Comparison of ENCODE assay signal across 19 cellular contexts in genomic region chr14:69270795-69271708, GRCh38. TPM values are rescaled to one million over a fixed set of nuclear protein-coding genes. Genes with fewer than 3 reads are reported as not detected.
DNase-seq lines count a peak whose midpoint lies in the region; ATAC-seq, FAIRE-seq and TF ChIP-seq lines count a peak whose summit lies in the region.
"Had no signal": no experiment of that assay in that cellular context is flagged by ENCODE, and none has a peak within 500 bp of the region (broad histone marks: within the 10 kb centered on the region; RNA-seq: fewer than 3 reads in every experiment).

No MANE protein-coding gene starts in this region.

- CTCF ChIA-PET in WTC11 (lab: Charles Lee), result interaction anchor here (1.1 to 2.2 kb wide), 2 partner anchors 10 to 17 kb away, joined by 3 to 8 read pairs; no protein-coding TSS in a partner anchor

- H3K27me3 Mint-ChIP-seq in chondrocyte (ENCODE audit: low read depth), result no peaks in the 10 kb centered on the region
- H3K27me3 Mint-ChIP-seq in WTC11 (ENCODE audit: low read depth), result no peaks in the 10 kb centered on the region

- H3K4me1 Mint-ChIP-seq in chondrocyte (ENCODE audit: low read depth), result peaks cover 16% of the 10 kb centered on the region
- no peaks in the 10 kb centered on the region for H3K4me1 Mint-ChIP-seq in WTC11
- H3K4me1 Mint-ChIP-seq: CD4-positive, alpha-beta memory T cell had no signal

- H3K27ac Mint-ChIP-seq in chondrocyte (ENCODE audit: unreplicated experiment) (peak overlapping the region; percentile 62), WTC11 (no peak overlapping the region)
- H3K27ac Mint-ChIP-seq: CD4-positive, alpha-beta memory T cell had no signal

- POLR2A ChIA-PET in WTC11 (lab: Charles Lee), result no interaction called here

- TF ChIP-seq CTCF in chondrocyte (IDR thresholded peaks at IDR 0.05) (peak; percentile 21), WTC11 (IDR thresholded peaks at IDR 0.05) (no peak)

- H3K36me3 Mint-ChIP-seq in chondrocyte (ENCODE audit: low read depth) (no peaks in the 10 kb centered on the region), WTC11 (no peaks in the 10 kb centered on the region)
- H3K36me3 Mint-ChIP-seq: CD4-positive, alpha-beta memory T cell had no signal

- peak; percentile 79 for DNase-seq in ELR (ENCODE audit: low read depth)
- DNase-seq in RCC 7860 (ENCODE audit: low spot score), result peak; percentile 5
- DNase-seq in chondrocyte (ENCODE audit: low spot score), result no peak
- peak; percentile 47 for DNase-seq in kidney tubule cell (ENCODE audit: low spot score)
- DNase-seq in NCI-H1417 treated with DMSO at 0.1 percent for 48 hours (lab: John Stamatoyannopoulos, UW), result no peak
- DNase-seq in NCI-H2107 treated with DMSO at 0.1 percent for 48 hours (lab: John Stamatoyannopoulos, UW; ENCODE audit: unreplicated experiment), result no peak
- DNase-seq in WTC11 (ENCODE audit: low spot score), result no peak
- DNase-seq: activated CD4-positive, alpha-beta T cell treated with anti-CD3 and anti-CD28 coated beads for 1 hour; CD4-positive, alpha-beta memory T cell; foreskin fibroblast; H9; left colon; NCI-H1048; NCI-H526 treated with DMSO at 0.1 percent for 48 hours; stimulated activated CD4-positive, alpha-beta T cell treated with anti-CD3 and anti-CD28 coated beads, Interleukin-2, amount 100 ng/mL, for 48 hours had no signal

- no peak for FAIRE-seq in RCC 7860 (lab: Jason Lieb, UNC)
- FAIRE-seq: colon, K562 had no signal

- no peak overlapping the region for H3K4me3 Mint-ChIP-seq in chondrocyte (ENCODE audit: unreplicated experiment)
- no peak overlapping the region for H3K4me3 Mint-ChIP-seq in WTC11
- H3K4me3 Mint-ChIP-seq: CD4-positive, alpha-beta memory T cell; H9 had no signal

- H3K9me3 Mint-ChIP-seq in chondrocyte (ENCODE audit: low read depth) (no peaks in the 10 kb centered on the region), WTC11 (peaks cover 2% of the 10 kb centered on the region; the same call in 1 of the 2 replicates)
- H3K9me3 Mint-ChIP-seq: H9 had no signal

- ATAC-seq in WTC11 (no peak), GM18502 (IDR thresholded peaks at IDR 0.05; ENCODE audit: poor library complexity, unreplicated experiment) (no peak)
- ATAC-seq: K562, left colon had no signal

TF ChIP-seq in WTC11, 78 proteins besides CTCF, POLR2A, EP300 and RAD21 (continues in another document):
- TF ChIP-seq ZNF232 (CRISPR knock-in tag; IDR thresholded peaks at IDR 0.05) (no peak), MLX (CRISPR knock-in tag; IDR thresholded peaks at IDR 0.05) (no peak), ERG (CRISPR knock-in tag; IDR thresholded peaks at IDR 0.05) (no peak), IRF2 (CRISPR knock-in tag; IDR thresholded peaks at IDR 0.05; ENCODE audit: borderline replicate concordance, low read depth) (no peak), USF1 (CRISPR knock-in tag; IDR thresholded peaks at IDR 0.05) (no peak), ZNF671 (CRISPR knock-in tag; IDR thresholded peaks at IDR 0.05) (no peak), ATF2 (CRISPR knock-in tag; IDR thresholded peaks at IDR 0.05; ENCODE audit: borderline replicate concordance, low read depth) (no peak), ZNF263 (CRISPR knock-in tag; IDR thresholded peaks at IDR 0.05; ENCODE audit: low read depth) (no peak), TCF7 (CRISPR knock-in tag; IDR thresholded peaks at IDR 0.05; ENCODE audit: low read depth) (no peak), EMX1 (CRISPR knock-in tag; IDR thresholded peaks at IDR 0.05) (no peak), IRF1 (CRISPR knock-in tag; IDR thresholded peaks at IDR 0.05) (no peak), NFATC4 (CRISPR knock-in tag; IDR thresholded peaks at IDR 0.05) (no peak), HMGA2 (CRISPR knock-in tag; IDR thresholded peaks at IDR 0.05) (no peak), ATF3 (CRISPR knock-in tag; conservative IDR thresholded peaks at IDR 0.05) (no peak), SMAD4 (CRISPR knock-in tag; IDR thresholded peaks at IDR 0.05) (no peak), E2F5 (CRISPR knock-in tag; IDR thresholded peaks at IDR 0.05) (no peak), ZNF532 (CRISPR knock-in tag; IDR thresholded peaks at IDR 0.05; ENCODE audit: borderline replicate concordance) (no peak)

RNA-seq across cellular contexts. Expression of gene GALNT16, which starts 11.1 kb away (rescaled TPM):
- 28.1 to 36.7 TPM (median 34.4 TPM) in 3 replicates for total RNA-seq in chondrocyte
- total RNA-seq in WTC11 (2021), result 3.0 to 4.5 TPM (median 3.8 TPM) in 3 replicates
- total RNA-seq: K562, mononuclear cell had no signal

Comparison
In these comparisons a context has a peak if more than half of its experiments do, and no peak if none do; other contexts are left out.
1. DNase-seq: peak in ELR (single experiment), RCC 7860 (single experiment) and kidney tubule cell (single experiment); none in chondrocyte (single experiment), NCI-H1417 treated with DMSO at 0.1 percent for 48 hours (single experiment), NCI-H2107 treated with DMSO at 0.1 percent for 48 hours (single experiment) and WTC11 (single experiment).